In genomic region chr2:168849610-168850009, GRCh38 we compare ENCODE assay signal across 8 cellular contexts. TPM values are rescaled to one million over a fixed set of nuclear protein-coding genes. Genes with fewer than 3 reads are reported as not detected.
DNase-seq lines count a peak whose midpoint lies in the region; ATAC-seq and TF ChIP-seq lines count a peak whose summit lies in the region.

No MANE protein-coding gene starts in this region.

- DNase-seq in AG10803 (ENCODE audit: low read depth) = peak; percentile 27
- peak; percentile 18 for DNase-seq in GM23248
- peak; percentile 32 for DNase-seq in SK-N-SH
- DNase-seq in iPS DF 6.9 (ENCODE audit: low read depth, low spot score) = peak; percentile 11
- DNase-seq in PC-9 = no peak

- no peak overlapping the region for H2AFZ ChIP-seq in GM23248
- no peak overlapping the region for H2AFZ ChIP-seq in SK-N-SH (ENCODE audit: low read depth)
- H2AFZ ChIP-seq in PC-9 = no peak overlapping the region

- in situ Hi-C loops in GM23248 (cut with MboI) = no loop called here

- H3K9me2 ChIP-seq in GM23248 (ENCODE audit: insufficient read depth) (no peaks in the 10 kb centered on the region), SK-N-SH (no peaks in the 10 kb centered on the region), PC-9 (ENCODE audit: insufficient read depth) (no peaks in the 10 kb centered on the region)

- H3K9me3 ChIP-seq in GM23248 (ENCODE audit: low read depth) (no peaks in the 10 kb centered on the region), SK-N-SH (no peaks in the 10 kb centered on the region), iPS DF 6.9 (ENCODE audit: control insufficient read depth, insufficient read depth, low read length) (no peaks in the 10 kb centered on the region), PC-9 (ENCODE audit: insufficient read depth, low read depth) (no peaks in the 10 kb centered on the region)

- H3K4me3 ChIP-seq in AG10803 (ENCODE audit: low read length) (no peak overlapping the region), GM23248 (no peak overlapping the region), SK-N-SH (ENCODE audit: low read depth in 2 of 2, low read length in 1 of 2) (no peak overlapping the region), iPS DF 6.9 (ENCODE audit: low read length) (no peak overlapping the region), PC-9 (no peak overlapping the region)

- CTCF ChIA-PET in SK-N-SH (lab: Yijun Ruan, JAX) = interaction anchor here (0.6 kb wide), 1 partner anchor 14 kb away, joined by 3 read pairs; no protein-coding TSS in a partner anchor
- CTCF ChIA-PET in PC-9 (lab: Charles Lee) = no interaction called here

- no peaks in the 10 kb centered on the region for H3F3A ChIP-seq in GM23248 (ENCODE audit: insufficient read depth)
- peaks cover 14% of the 10 kb centered on the region for H3F3A ChIP-seq in SK-N-SH (replicated peaks; ENCODE audit: insufficient read depth)
- no peaks in the 10 kb centered on the region for H3F3A ChIP-seq in PC-9 (ENCODE audit: insufficient read depth, low read depth)

- no TSS peak for BruUV-seq in PC-9 (replicated peaks; lab: Mats Ljungman, UMichigan)

- no peaks in the 10 kb centered on the region for H3K4me1 ChIP-seq in GM23248 (ENCODE audit: insufficient read depth)
- peaks cover 0 to 3% of the 10 kb centered on the region in 2 experiments; a peak in 1 of 4 replicates for H3K4me1 ChIP-seq in SK-N-SH (ENCODE audit: control insufficient read depth in 1 of 2, insufficient read depth in 2 of 2, low read depth in 1 of 2, low read length in 1 of 2)
- no peaks in the 10 kb centered on the region for H3K4me1 ChIP-seq in iPS DF 6.9 (ENCODE audit: control insufficient read depth, insufficient read depth, low read length)
- no peaks in the 10 kb centered on the region for H3K4me1 ChIP-seq in PC-9 (replicated peaks; ENCODE audit: insufficient read depth)

- WGBS in GM23248 (ENCODE audit: low coverage in 1 of 2, low lambda C conversion rate in 2 of 2, missing lambda C conversion rate in 2 of 2), 2 experiments = 87 to 98% methylated on average over 2 of the region's 2 CpGs
- WGBS in SK-N-SH (ENCODE audit: low lambda C conversion rate) = 100% methylated on average over 2 of the region's 2 CpGs
- WGBS in iPS DF 6.9 (ENCODE audit: insufficient coverage, insufficient read length) = no CpG with 5 or more reads among the region's 2 CpGs

- ATAC-seq in HG03460 (IDR thresholded peaks at IDR 0.05; ENCODE audit: unreplicated experiment) (no peak), GM18858 (IDR thresholded peaks at IDR 0.05; ENCODE audit: unreplicated experiment) (no peak), HG02870 (IDR thresholded peaks at IDR 0.05; ENCODE audit: unreplicated experiment) (no peak)

- H3K79me2 ChIP-seq in GM23248 (ENCODE audit: insufficient read depth) (no peaks in the 10 kb centered on the region), SK-N-SH (ENCODE audit: insufficient read depth) (no peaks in the 10 kb centered on the region), PC-9 (ENCODE audit: low read depth) (no peaks in the 10 kb centered on the region)

- H3K27ac ChIP-seq in GM23248 = no peak overlapping the region
- H3K27ac ChIP-seq in SK-N-SH (ENCODE audit: low read depth in 2 of 2, low read length in 1 of 2) = no peak overlapping the region
- no peak overlapping the region for H3K27ac ChIP-seq in iPS DF 6.9 (ENCODE audit: low read length)
- no peak overlapping the region for H3K27ac ChIP-seq in PC-9

- TF ChIP-seq EP300 in SK-N-SH (IDR thresholded peaks at IDR 0.05; ENCODE audit: borderline replicate concordance in 1 of 2, low read depth in 1 of 2, low read length in 1 of 2) = no peak

- intact Hi-C loops in PC-9 (cut with micrococcal nuclease; ENCODE audit: unreplicated experiment) = no loop called here

- H3K4me2 ChIP-seq in GM23248 (ENCODE audit: unreplicated experiment) = no peak overlapping the region
- no peak overlapping the region for H3K4me2 ChIP-seq in SK-N-SH
- H3K4me2 ChIP-seq in PC-9 = no peak overlapping the region

- H3K36me3 ChIP-seq in GM23248 (ENCODE audit: low read depth) = no peaks in the 10 kb centered on the region
- no peaks in the 10 kb centered on the region for H3K36me3 ChIP-seq in SK-N-SH (replicated peaks in 1 of 2; ENCODE audit: control insufficient read depth in 1 of 2, insufficient read depth in 2 of 2, low read length in 1 of 2)
- H3K36me3 ChIP-seq in iPS DF 6.9 (ENCODE audit: control insufficient read depth, insufficient read depth, low read length) = no peaks in the 10 kb centered on the region
- H3K36me3 ChIP-seq in PC-9 (ENCODE audit: low read depth) = no peaks in the 10 kb centered on the region

- H3K27me3 ChIP-seq in GM23248 (replicated peaks; ENCODE audit: insufficient read depth) = no peaks in the 10 kb centered on the region
- H3K27me3 ChIP-seq in SK-N-SH (ENCODE audit: insufficient read depth) = no peaks in the 10 kb centered on the region
- H3K27me3 ChIP-seq in iPS DF 6.9 (ENCODE audit: control insufficient read depth, insufficient read depth, low read length) = no peaks in the 10 kb centered on the region
- H3K27me3 ChIP-seq in PC-9 (ENCODE audit: insufficient read depth, low read depth) = no peaks in the 10 kb centered on the region

- peak; percentile 11; the same call in 1 of the 2 replicates for TF ChIP-seq CTCF in AG10803 (conservative IDR thresholded peaks at IDR 0.05; ENCODE audit: low read length)
- peak; percentile 34; the same call in 1 of the 2 replicates for TF ChIP-seq CTCF in SK-N-SH (IDR thresholded peaks at IDR 0.05)
- TF ChIP-seq CTCF in PC-9 (conservative IDR thresholded peaks at IDR 0.05) = no peak

- TF ChIP-seq RAD21 in SK-N-SH (IDR thresholded peaks at IDR 0.05; ENCODE audit: low read length) = peak; percentile 44

- POLR2A ChIA-PET in SK-N-SH (lab: Yijun Ruan, JAX) = no interaction called here
- POLR2A ChIA-PET in PC-9 (lab: Charles Lee; ENCODE audit: unreplicated experiment) = no interaction called here

- H4K20me1 ChIP-seq in GM23248 (ENCODE audit: insufficient read depth) = no peaks in the 10 kb centered on the region
- no peaks in the 10 kb centered on the region for H4K20me1 ChIP-seq in SK-N-SH (ENCODE audit: insufficient read depth)
- no peaks in the 10 kb centered on the region for H4K20me1 ChIP-seq in PC-9 (ENCODE audit: insufficient read depth)

- H3K9ac ChIP-seq in GM23248 (no peak overlapping the region), SK-N-SH (no peak overlapping the region)

TF ChIP-seq in SK-N-SH, 30 proteins besides CTCF, POLR2A, EP300 and RAD21:
- TF ChIP-seq RCOR1 (IDR thresholded peaks at IDR 0.05; ENCODE audit: low read length) (no peak), NRF1 (IDR thresholded peaks at IDR 0.05; ENCODE audit: low read depth, low read length) (no peak), RFX5 (IDR thresholded peaks at IDR 0.05; ENCODE audit: low read length) (no peak), NFIC (IDR thresholded peaks at IDR 0.05; ENCODE audit: borderline replicate concordance) (peak; percentile 38), USF1 (IDR thresholded peaks at IDR 0.05; ENCODE audit: borderline replicate concordance, low read depth) (no peak), SMC3 (IDR thresholded peaks at IDR 0.05; ENCODE audit: low read depth, low read length) (0 out of 2 replicates have a peak, but pooled peaks have one; percentile 8), EZH2phosphoT487 (IDR thresholded peaks at IDR 0.05; ENCODE audit: borderline replicate concordance, low read depth) (no peak)
TF ChIP-seq in SK-N-SH: peak in this region for 2.

RNA-seq across cellular contexts. Expression of gene SPC25, which starts 40.6 kb away (rescaled TPM):
- 3.4 and 3.7 TPM in 2 replicates for total RNA-seq in GM23248 (2014; rRNA removed; shearing (Covaris generic))
- polyA plus RNA-seq in GM23248 (2016; fragmentation: Nextera tagmentation; extraction: Ambion mirVana) (11.8 and 11.9 TPM in 2 replicates), SK-N-SH (2012; rRNA removed) (4.8 TPM in 2 replicates)
- polyA plus RNA-seq in SK-N-SH (2012; cell fraction: cytosol; rRNA removed) = 6.9 and 9.4 TPM in 2 replicates
- polyA plus RNA-seq in SK-N-SH (2012; cell fraction: nucleus; rRNA removed) = 0.90 and 1.2 TPM in 2 replicates
- total RNA-seq in PC-9 (2021) = 20.0 and 20.7 TPM in 2 replicates

RNA-seq across cellular contexts. Expression of gene NOSTRIN, which starts 47.2 kb away (rescaled TPM):
- 0.54 TPM in 1 of 2 replicates, not detected in the other for total RNA-seq in GM23248 (2014; rRNA removed; shearing (Covaris generic))
- polyA plus RNA-seq in GM23248 (2016; fragmentation: Nextera tagmentation; extraction: Ambion mirVana) (0.23 and 0.45 TPM in 2 replicates), SK-N-SH (2012; rRNA removed) (not detected in 2 replicates)
- not detected in 2 replicates for polyA plus RNA-seq in SK-N-SH (2012; cell fraction: cytosol; rRNA removed)
- polyA plus RNA-seq in SK-N-SH (2012; cell fraction: nucleus; rRNA removed) = not detected in 2 replicates
- total RNA-seq in PC-9 (2021) = 0.48 and 0.68 TPM in 2 replicates

RNA-seq across cellular contexts. Expression of gene G6PC2, which starts 51.5 kb away (rescaled TPM):
- not detected in 2 replicates for total RNA-seq in GM23248 (2014; rRNA removed; shearing (Covaris generic))
- not detected in 2 replicates for polyA plus RNA-seq in GM23248 (2016; fragmentation: Nextera tagmentation; extraction: Ambion mirVana)
- not detected in 2 replicates for polyA plus RNA-seq in SK-N-SH (2012; rRNA removed)
- polyA plus RNA-seq in SK-N-SH (2012; cell fraction: cytosol; rRNA removed) = not detected in 2 replicates
- not detected in 2 replicates for polyA plus RNA-seq in SK-N-SH (2012; cell fraction: nucleus; rRNA removed)
- not detected in 2 replicates for total RNA-seq in PC-9 (2021)

Comparison
In these comparisons a context has a peak if more than half of its experiments do, and no peak if none do; other contexts are left out.
1. DNase-seq: peak in AG10803 (single experiment), GM23248 (single experiment), SK-N-SH (single experiment) and iPS DF 6.9 (single experiment); none in PC-9 (0 of 2).